ENCODE assay signal across 12 cellular contexts in the genomic region with DNA sequence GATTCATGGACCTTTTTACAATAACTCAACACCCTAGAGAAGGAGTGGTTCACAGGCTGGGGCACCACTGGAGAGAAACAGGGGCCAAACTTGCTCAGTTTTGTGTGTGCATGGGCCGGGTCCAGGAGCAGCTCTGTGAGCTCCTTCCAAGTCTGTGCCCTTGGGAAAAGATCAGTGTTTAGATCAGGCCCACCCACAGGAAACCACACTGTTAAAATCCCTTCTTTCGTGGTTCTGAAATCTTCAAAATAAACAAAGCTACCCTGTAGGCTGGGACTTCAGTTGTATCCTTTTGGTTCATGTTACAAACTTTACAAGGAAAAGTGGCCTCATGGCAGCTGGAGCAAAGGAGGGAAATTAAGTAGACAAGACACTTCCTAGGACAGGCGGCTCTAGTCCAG.
A peak's percentile ranks its signal among the peaks of the same experiment; 100 is the strongest.
DNase-seq lines count a peak whose midpoint lies in the region; ATAC-seq lines count a peak whose summit lies in the region.
"Had no signal": no experiment of that assay in that cellular context is flagged by ENCODE, and none has a peak within 500 bp of the region (broad histone marks: within the 10 kb centered on the region; RNA-seq: fewer than 3 reads in every experiment).

No MANE protein-coding gene starts in this region.

- peak; percentile 42 for ATAC-seq in Right ventricle myocardium superior (ENCODE audit: poor library complexity)
- peak; percentile 50 for ATAC-seq in left ventricle myocardium superior
- ATAC-seq in GM18517 (IDR thresholded peaks at IDR 0.05; ENCODE audit: unreplicated experiment) = no peak
- ATAC-seq: activated naive CD4-positive, alpha-beta T cell treated with anti-CD3 and anti-CD28 coated beads, Interleukin-2, amount 50 U/mL, for 72 hours had no signal

- intact Hi-C loops in Right ventricle myocardium superior (cut with DNase I) (loop anchor here (5.0 kb wide), 1 partner anchor 716 kb away; no protein-coding TSS in a partner anchor), cardiac septum (cut with DNase I) (loop anchor here (5.0 kb wide), 1 partner anchor 716 kb away; no protein-coding TSS in a partner anchor), left ventricle myocardium superior (cut with micrococcal nuclease) (no loop called here)

- DNase-seq in Right ventricle myocardium superior = no peak
- DNase-seq in cardiac septum (ENCODE audit: low spot score) = no peak
- peak; percentile 29 for DNase-seq in astrocyte of the hippocampus (ENCODE audit: low read depth, low spot score)
- DNase-seq in left ventricle myocardium superior = no peak
- DNase-seq in activated effector memory CD4-positive, alpha-beta T cell treated with anti-CD3 and anti-CD28 coated beads, Interleukin-2, amount 50 U/mL, for 16 hours = no peak
- no peak for DNase-seq in caudate nucleus (lab: John Stamatoyannopoulos, UW)
- no peak for DNase-seq in globus pallidus (ENCODE audit: low spot score)
- DNase-seq: ACHN; NCI-H1092; stimulated activated CD4-positive, alpha-beta T cell treated with anti-CD3 and anti-CD28 coated beads, Interleukin-15, amount 100 ng/mL, for 24 hours had no signal

- H3K27ac ChIP-seq in caudate nucleus (ENCODE audit: low read depth, low read length) = no peak overlapping the region
